In the genomic region with DNA sequence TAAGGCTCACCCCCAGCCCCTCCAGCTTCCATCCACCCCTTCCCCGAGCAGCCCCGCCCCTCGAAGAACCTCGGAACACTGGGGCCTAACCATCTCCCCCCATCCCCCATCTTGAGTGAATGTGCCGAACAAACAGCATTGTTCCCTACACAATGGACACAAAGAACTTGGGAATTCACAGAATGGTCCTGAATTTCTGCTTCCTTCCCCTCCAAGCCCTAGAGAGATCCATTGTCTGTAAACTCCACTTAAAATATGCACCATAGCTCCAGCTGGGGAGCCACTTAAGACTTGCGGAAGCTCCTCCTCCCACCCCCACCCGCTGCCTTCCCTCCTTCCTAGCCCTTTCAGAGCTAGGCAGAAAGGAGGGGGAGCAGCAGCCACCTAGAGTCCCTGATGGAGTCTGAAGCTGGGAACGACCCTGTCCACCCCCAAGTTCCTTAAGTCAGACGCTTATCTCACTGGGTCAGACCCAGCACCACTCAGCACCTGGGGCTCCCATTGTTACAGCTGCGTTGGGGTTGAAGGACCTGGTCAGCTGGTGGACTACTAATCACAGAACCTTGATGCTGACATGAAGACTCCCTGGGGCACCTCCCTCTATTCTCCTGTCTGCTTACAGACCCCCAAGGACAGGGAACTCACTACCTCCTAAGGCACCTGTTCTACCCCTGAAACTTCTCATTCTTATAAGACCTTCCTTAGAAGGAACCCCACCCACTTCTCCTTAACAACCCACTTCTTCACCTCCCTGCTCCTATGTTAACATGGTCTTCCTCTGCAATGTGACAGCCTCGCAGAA, we compare ENCODE assay signal across 14 cellular contexts.
DNase-seq lines count a peak whose midpoint lies in the region; ATAC-seq, FAIRE-seq and TF ChIP-seq lines count a peak whose summit lies in the region.
"Had no signal": no experiment of that assay in that cellular context is flagged by ENCODE, and none has a peak within 500 bp of the region (broad histone marks: within the 10 kb centered on the region; RNA-seq: fewer than 3 reads in every experiment).

No MANE protein-coding gene starts in this region.

- BruUV-seq in HepG2 (replicated peaks; lab: Mats Ljungman, UMichigan), result no TSS peak

- no peaks in the 10 kb centered on the region for H3K27me3 ChIP-seq in right cardiac atrium (ENCODE audit: control insufficient read depth, insufficient read depth)
- no peaks in the 10 kb centered on the region for H3K27me3 ChIP-seq in neuron (ENCODE audit: insufficient read depth, low read length)
- H3K27me3 ChIP-seq in HepG2 (ENCODE audit: control insufficient read depth in 1 of 2, insufficient read depth in 2 of 2, low read length in 2 of 2), result peaks cover 0 to 6% of the 10 kb centered on the region in 2 experiments; a peak in 1 of 5 replicates
- no peaks in the 10 kb centered on the region for H3K27me3 ChIP-seq in small intestine (ENCODE audit: control insufficient read depth in 2 of 2, insufficient read depth in 2 of 2, low read length in 2 of 2)

- CTCF ChIA-PET in HepG2 (lab: Yijun Ruan, JAX; ENCODE audit: low intra/inter-chr PET ratio, low total read pairs), result no interaction called here

- ATAC-seq in right cardiac atrium (peak; percentile 25 to 47), HepG2 (no peak), HG03439 (IDR thresholded peaks at IDR 0.05; ENCODE audit: unreplicated experiment) (no peak)
- ATAC-seq: CD8-positive, alpha-beta T cell had no signal

- FAIRE-seq in HepG2 (lab: Jason Lieb, UNC) (no peak), small intestine (lab: Jason Lieb, UNC) (no peak)
- FAIRE-seq: GM12891, keratinocyte had no signal

- peak; percentile 56 for DNase-seq in Ammon's horn (ENCODE audit: low spot score)
- DNase-seq in caudate nucleus (lab: John Stamatoyannopoulos, UW), result peak in 30 of 61 donors; percentile 9 to 84 (median 44)
- no peak for DNase-seq in right cardiac atrium
- no peak for DNase-seq in HepG2 (ENCODE audit: low spot score)
- no peak for DNase-seq in small intestine
- no peak for DNase-seq in activated CD8-positive, alpha-beta memory T cell treated with anti-CD3 and anti-CD28 coated beads, Interleukin-2, amount 50 U/mL, for 4 hours
- DNase-seq: activated CD4-positive, CD25-positive, alpha-beta regulatory T cell; CD8-positive, alpha-beta T cell; EL; MM.1S had no signal

- TF ChIP-seq CTCF in HepG2 (CRISPR knock-in tag; IDR thresholded peaks at IDR 0.05), result no peak

- no peaks in the 10 kb centered on the region for H4K20me1 ChIP-seq in HepG2 (ENCODE audit: insufficient read depth, low read length)

- WGBS in right cardiac atrium, result 24% methylated on average over 11 of the region's 11 CpGs
- WGBS in HepG2 (ENCODE audit: low lambda C conversion rate), result 18% methylated on average over 9 of the region's 11 CpGs
- 46 to 70% (median 66%) methylated on average over 11 of the region's 11 CpGs for WGBS in small intestine, 3 donors

- no peak for TF ChIP-seq POLR2A in HepG2 (IDR thresholded peaks at IDR 0.05; ENCODE audit: insufficient read depth in 1 of 2, low read depth in 2 of 2, low read length in 2 of 2)

- peak overlapping the region; percentile 46 for H3K27ac ChIP-seq in caudate nucleus (ENCODE audit: low read depth, low read length)
- H3K27ac ChIP-seq in right cardiac atrium (ENCODE audit: low read length), result peak overlapping the region; percentile 78
- H3K27ac ChIP-seq in HepG2 (ENCODE audit: extremely low read length, insufficient read depth, low read length), result no peak overlapping the region
- H3K27ac ChIP-seq in small intestine (ENCODE audit: low read depth in 1 of 2, low read length in 1 of 2), result peak overlapping the region in 1 of 2 donors; percentile 70

- H3K4me2 ChIP-seq in HepG2 (ENCODE audit: low read depth, low read length), result no peak overlapping the region

- intact Hi-C loops in right cardiac atrium (cut with DNase I), result loop anchor here in 2 of 4 donors (10.0 kb wide), 2 partner anchors 102 to 112 kb away; no protein-coding TSS in a partner anchor
- intact Hi-C loops in HepG2 (cut with micrococcal nuclease; ENCODE audit: unreplicated experiment), result no loop called here

- H3K9ac ChIP-seq in HepG2 (ENCODE audit: insufficient read depth, low read depth, low read length), result no peak overlapping the region

- H3K4me1 ChIP-seq in right cardiac atrium (ENCODE audit: control insufficient read depth, insufficient read depth, low read length), result peaks cover 7% of the 10 kb centered on the region
- peaks cover 44% of the 10 kb centered on the region for H3K4me1 ChIP-seq in neuron (ENCODE audit: insufficient read depth, low read length)
- no peaks in the 10 kb centered on the region for H3K4me1 ChIP-seq in HepG2 (ENCODE audit: insufficient read depth, low read length)
- H3K4me1 ChIP-seq in small intestine (ENCODE audit: control insufficient read depth in 2 of 2, insufficient read depth in 1 of 2, low read depth in 1 of 2, low read length in 1 of 2), result no peaks in the 10 kb centered on the region

- H3K79me2 ChIP-seq in HepG2 (ENCODE audit: insufficient read depth, low read length), result no peaks in the 10 kb centered on the region

- no peak for TF ChIP-seq EP300 in HepG2 (IDR thresholded peaks at IDR 0.05; ENCODE audit: low read depth in 2 of 2, low read length in 2 of 2)
- no peak for TF ChIP-seq EP300 in HepG2 (CRISPR knock-in tag; IDR thresholded peaks at IDR 0.05; ENCODE audit: borderline replicate concordance)

- in situ Hi-C loops in HepG2 (cut with HindIII; ENCODE audit: extremely low pct_ligation_motif_present, low pct_unique_long_range_greater_than_20kb), result loop anchor here (10.0 kb wide), 1 partner anchor 112 kb away; no protein-coding TSS in a partner anchor

- H3K4me3 ChIP-seq in right cardiac atrium (ENCODE audit: low read length) (no peak overlapping the region), neuron (ENCODE audit: low read length) (peak overlapping the region; percentile 14), HepG2 (replicated peaks in 1 of 3; ENCODE audit: insufficient read depth in 1 of 3, low read depth in 2 of 3, low read length in 3 of 3) (no peak overlapping the region), small intestine (ENCODE audit: low read depth in 1 of 2, low read length in 2 of 2) (no peak overlapping the region)

- no peaks in the 10 kb centered on the region for H3K36me3 ChIP-seq in neuron (ENCODE audit: insufficient read depth, low read length)
- no peaks in the 10 kb centered on the region for H3K36me3 ChIP-seq in HepG2 (replicated peaks in 1 of 2; ENCODE audit: control insufficient read depth in 1 of 2, insufficient read depth in 2 of 2, low read length in 2 of 2)
- no peaks in the 10 kb centered on the region for H3K36me3 ChIP-seq in small intestine (ENCODE audit: control insufficient read depth in 2 of 2, insufficient read depth in 2 of 2, low read length in 2 of 2)

- TF ChIP-seq RAD21 in HepG2 (CRISPR knock-in tag; IDR thresholded peaks at IDR 0.05), result no peak

- POLR2A ChIA-PET in HepG2 (lab: Yijun Ruan, JAX), result no interaction called here

- H3K9me3 ChIP-seq in right cardiac atrium (ENCODE audit: control insufficient read depth, low read length) (no peaks in the 10 kb centered on the region), neuron (ENCODE audit: low read length) (no peaks in the 10 kb centered on the region), HepG2 (ENCODE audit: low read length) (no peaks in the 10 kb centered on the region), small intestine (ENCODE audit: control insufficient read depth, low read depth) (no peaks in the 10 kb centered on the region)

- H2AFZ ChIP-seq in neuron (ENCODE audit: low read depth, low read length) (peak overlapping the region; percentile 46), HepG2 (ENCODE audit: low read length) (no peak overlapping the region)

TF ChIP-seq in HepG2, 621 proteins besides CTCF, POLR2A, EP300 and RAD21:
- no peak for TF ChIP-seq TCF7L2 (IDR thresholded peaks at IDR 0.05; ENCODE audit: low read depth, low read length)
- TF ChIP-seq ZNF251 (CRISPR knock-in tag; IDR thresholded peaks at IDR 0.05), result no peak
- no peak for TF ChIP-seq LRRFIP1 (CRISPR knock-in tag; conservative IDR thresholded peaks at IDR 0.05)
- no peak for TF ChIP-seq PLRG1 (conservative IDR thresholded peaks at IDR 0.05)
- TF ChIP-seq SMC3 (IDR thresholded peaks at IDR 0.05; ENCODE audit: low read length), result no peak

Comparison
In these comparisons a context has a peak if more than half of its experiments do, and no peak if none do; other contexts are left out.
1. ATAC-seq: peak in right cardiac atrium (2 of 2); none in HepG2 (single experiment) and HG03439 (single experiment).